ENCODE assay signal across 15 cellular contexts in the genomic region with DNA sequence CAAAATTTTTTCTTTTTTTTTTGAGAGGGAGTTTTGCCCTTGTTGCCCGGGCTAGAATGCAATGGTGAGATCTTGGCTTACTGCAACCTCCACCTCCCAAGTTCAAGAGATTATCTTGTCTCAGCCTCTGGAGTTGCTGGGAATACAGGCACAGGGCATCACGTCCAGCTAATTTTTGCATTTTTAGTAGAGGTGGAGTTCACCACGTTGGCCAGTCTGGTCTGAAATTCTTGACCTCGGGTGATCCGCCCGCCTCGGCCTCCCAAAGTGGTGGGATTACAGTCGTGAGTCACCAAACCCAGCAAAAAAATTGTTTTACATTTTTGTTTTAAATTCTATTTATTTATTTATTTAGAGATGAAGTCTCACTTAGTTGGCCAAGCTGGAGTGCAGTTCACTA. TPM values are rescaled to one million over a fixed set of nuclear protein-coding genes. Genes with fewer than 3 reads are reported as not detected.
DNase-seq lines count a peak whose midpoint lies in the region; ATAC-seq and TF ChIP-seq lines count a peak whose summit lies in the region.
"Had no signal": no experiment of that assay in that cellular context is flagged by ENCODE, and none has a peak within 500 bp of the region (broad histone marks: within the 10 kb centered on the region; RNA-seq: fewer than 3 reads in every experiment).

No MANE protein-coding gene starts in this region.

- H3K79me1 ChIP-seq in mesendoderm (ENCODE audit: low read length): no peaks in the 10 kb centered on the region

- H3K4me2 ChIP-seq in mesendoderm (ENCODE audit: low read length) (no peak overlapping the region), osteoblast (ENCODE audit: insufficient read depth, low read length) (no peak overlapping the region)
- H3K4me2 ChIP-seq: BLaER1 treated with 17β-estradiol and CSF1 and Interleukin-3, amounts not matched to agents 10 nM and 100 nM had no signal

- H3K4me1 ChIP-seq in mesendoderm (ENCODE audit: control insufficient read depth, low read depth, low read length) (no peaks in the 10 kb centered on the region), osteoblast (ENCODE audit: insufficient read depth, low read length) (no peaks in the 10 kb centered on the region)

- TF ChIP-seq CTCF in osteoblast (IDR thresholded peaks at IDR 0.05; ENCODE audit: extremely low read depth, low read depth, low read length): no peak

- H3K23ac ChIP-seq in mesendoderm (ENCODE audit: low read length): no peak overlapping the region

- peak overlapping the region; percentile 39 for H4K8ac ChIP-seq in mesendoderm (ENCODE audit: low read depth, low read length)

- no peak overlapping the region for H2BK120ac ChIP-seq in mesendoderm (ENCODE audit: low read depth, low read length)

- H3K36me3 ChIP-seq in mesendoderm (ENCODE audit: control insufficient read depth, insufficient read depth, low read length) (no peaks in the 10 kb centered on the region), osteoblast (ENCODE audit: insufficient read depth, low read length) (no peaks in the 10 kb centered on the region)

- H2BK5ac ChIP-seq in mesendoderm (ENCODE audit: low read length): no peak overlapping the region

- no peak for ATAC-seq in GM19397 (IDR thresholded peaks at IDR 0.05; ENCODE audit: unreplicated experiment)
- ATAC-seq: CD8-positive, alpha-beta T cell; HCT116 had no signal

- H3K56ac ChIP-seq in mesendoderm (ENCODE audit: low read length): no peak overlapping the region

- no peaks in the 10 kb centered on the region for H3K9me3 ChIP-seq in osteoblast (ENCODE audit: low read depth, low read length)

- no CpG with 5 or more reads among the region's 8 CpGs for WGBS in mesendoderm (ENCODE audit: extremely low coverage, insufficient coverage, low lambda C conversion rate)

- H3K27me3 ChIP-seq in mesendoderm (ENCODE audit: insufficient read depth, low read length, poor library complexity): no peaks in the 10 kb centered on the region
- peaks cover 13% of the 10 kb centered on the region for H3K27me3 ChIP-seq in osteoblast (ENCODE audit: insufficient read depth, low read length)
- H3K27me3 ChIP-seq: BLaER1 treated with 17β-estradiol and CSF1 and Interleukin-3, amounts not matched to agents 10 nM and 100 nM had no signal

- H2AFZ ChIP-seq in osteoblast (ENCODE audit: low read length): no peak overlapping the region
- H2AFZ ChIP-seq: GM23248 had no signal

- H4K20me1 ChIP-seq in osteoblast (ENCODE audit: insufficient read depth, low read length): no peaks in the 10 kb centered on the region
- H4K20me1 ChIP-seq: BLaER1 treated with 17β-estradiol and CSF1 and Interleukin-3, amounts not matched to agents 10 nM and 100 nM had no signal

- no peak overlapping the region for H3K27ac ChIP-seq in mesendoderm (ENCODE audit: low read depth, low read length)
- no peak overlapping the region for H3K27ac ChIP-seq in osteoblast (ENCODE audit: low read depth, low read length)
- H3K27ac ChIP-seq: BLaER1 treated with 17β-estradiol and CSF1 and Interleukin-3, amounts not matched to agents 10 nM and 100 nM; GM23248 had no signal

- H3K4ac ChIP-seq in mesendoderm (ENCODE audit: low read depth, low read length): no peak overlapping the region

- no peak overlapping the region for H2BK15ac ChIP-seq in mesendoderm (replicated peaks; ENCODE audit: low read depth)

- H2AK5ac ChIP-seq in mesendoderm (ENCODE audit: low read length): no peak overlapping the region

- peak; percentile 57 for DNase-seq in HS-27A (ENCODE audit: low read depth)
- DNase-seq in amniotic epithelial cell (ENCODE audit: low read depth): peak; percentile 39
- no peak for DNase-seq in mesendoderm
- no peak for DNase-seq in iPS-NIHi7 (ENCODE audit: extremely low spot score)
- no peak for DNase-seq in osteoblast (ENCODE audit: insufficient read length, low spot score, missing footprints)
- DNase-seq: Calu3; CD8-positive, alpha-beta T cell; DMS79 treated with DMSO at 0.1 percent for 48 hours; GF-D8; GM23248; HFFc6 had no signal

- H3K79me2 ChIP-seq in mesendoderm (ENCODE audit: control insufficient read depth, insufficient read depth, low read length): no peaks in the 10 kb centered on the region
- no peaks in the 10 kb centered on the region for H3K79me2 ChIP-seq in osteoblast (ENCODE audit: insufficient read depth, low read length)

- H3K4me3 ChIP-seq in mesendoderm (ENCODE audit: low read length) (no peak overlapping the region), osteoblast (ENCODE audit: insufficient read depth, low read length) (no peak overlapping the region)
- H3K4me3 ChIP-seq: BLaER1 treated with 17β-estradiol and CSF1 and Interleukin-3, amounts not matched to agents 10 nM and 100 nM; GM23248 had no signal

- no peak overlapping the region for H3K18ac ChIP-seq in mesendoderm (ENCODE audit: low read length)

- H3K9ac ChIP-seq in mesendoderm (ENCODE audit: low read length): no peak overlapping the region
- H3K9ac ChIP-seq: BLaER1 treated with 17β-estradiol and CSF1 and Interleukin-3, amounts not matched to agents 10 nM and 100 nM; GM23248 had no signal

- no peak overlapping the region for H4K5ac ChIP-seq in mesendoderm (ENCODE audit: low read length)

RNA-seq across cellular contexts. Expression of gene SLC2A14, which starts 4.7 kb away (rescaled TPM):
- polyA plus RNA-seq in mesendoderm (2013, experiment 1 of 2): 10.5 TPM
- 9.8 TPM for polyA plus RNA-seq in mesendoderm (2013, experiment 2 of 2)
- under 0.01 TPM in 1 of 2 replicates, not detected in the other for total RNA-seq in osteoblast
- total RNA-seq: A172, Calu3, GM23248 had no signal
- polyA plus RNA-seq: GM23248 had no signal

RNA-seq across cellular contexts. Expression of gene SLC2A3, which starts 58.6 kb away (rescaled TPM):
- 1,217 TPM for polyA plus RNA-seq in mesendoderm (2013, experiment 1 of 2)
- polyA plus RNA-seq in mesendoderm (2013, experiment 2 of 2): 1,204 TPM
- 117 and 143 TPM in 2 replicates for total RNA-seq in osteoblast
- total RNA-seq: Calu3 had no signal

Comparison
In these comparisons a context has a peak if more than half of its experiments do, and no peak if none do; other contexts are left out.
1. DNase-seq: peak in HS-27A (single experiment) and amniotic epithelial cell (single experiment); none in mesendoderm (single experiment), iPS-NIHi7 (single experiment) and osteoblast (single experiment).